Comparison of ENCODE assay signal across 15 cellular contexts in genomic region chr7:23685770-23686169, GRCh38. TPM values are rescaled to one million over a fixed set of nuclear protein-coding genes. Genes with fewer than 3 reads are reported as not detected.
DNase-seq lines count a peak whose midpoint lies in the region; ATAC-seq and TF ChIP-seq lines count a peak whose summit lies in the region.
"Had no signal": no experiment of that assay in that cellular context is flagged by ENCODE, and none has a peak within 500 bp of the region (broad histone marks: within the 10 kb centered on the region; RNA-seq: fewer than 3 reads in every experiment).

No MANE protein-coding gene starts in this region.

- no peak overlapping the region for H2BK15ac ChIP-seq in IMR-90 (ENCODE audit: low read depth, low read length)

- no peak overlapping the region for H3K4me2 ChIP-seq in IMR-90 (ENCODE audit: low read depth, low read length)
- H3K4me2 ChIP-seq: BLaER1 treated with 17β-estradiol and CSF1 and Interleukin-3, amounts not matched to agents 10 nM and 100 nM had no signal

- POLR2A ChIA-PET in IMR-90 (lab: Charles Lee; ENCODE audit: unreplicated experiment) = interaction anchor here (0.6 kb wide), 1 partner anchor 63 kb away, joined by 4 read pairs; no protein-coding TSS in a partner anchor
- POLR2A ChIA-PET in activated CD8-positive, alpha-beta T cell treated with anti-CD3 and anti-CD28 coated beads for 36 hours (lab: Charles Lee) = no interaction called here

- no peaks in the 10 kb centered on the region for H3K9me3 ChIP-seq in IMR-90 (ENCODE audit: control insufficient read depth, insufficient read depth, low read length)
- H3K9me3 ChIP-seq: BLaER1 treated with 17β-estradiol and CSF1 and Interleukin-3, amounts not matched to agents 10 nM and 100 nM; prostate gland had no signal

- H3K36me3 ChIP-seq in IMR-90 (ENCODE audit: control insufficient read depth, insufficient read depth, low read length) = no peaks in the 10 kb centered on the region
- H3K36me3 ChIP-seq: prostate gland had no signal

- no peak overlapping the region for H3K23ac ChIP-seq in IMR-90 (ENCODE audit: low read depth, low read length)

- no peak for TF ChIP-seq CTCF in IMR-90 (conservative IDR thresholded peaks at IDR 0.05; ENCODE audit: low read depth, low read length)
- TF ChIP-seq CTCF in foreskin keratinocyte (conservative IDR thresholded peaks at IDR 0.05) = no peak
- no peak for TF ChIP-seq CTCF in activated CD8-positive, alpha-beta T cell treated with anti-CD3 and anti-CD28 coated beads for 36 hours (IDR thresholded peaks at IDR 0.05)

- H2BK20ac ChIP-seq in IMR-90 (ENCODE audit: low read depth, low read length) = no peak overlapping the region

- no peak overlapping the region for H4K91ac ChIP-seq in IMR-90 (ENCODE audit: insufficient read depth, low read depth, low read length)

- H3K4me1 Mint-ChIP-seq in activated CD8-positive, alpha-beta T cell treated with anti-CD3 and anti-CD28 coated beads for 36 hours (ENCODE audit: low read depth) = peaks cover 4% of the 10 kb centered on the region

- H3K79me1 ChIP-seq in IMR-90 (ENCODE audit: low read depth in 1 of 2, low read length in 2 of 2) = no peaks in the 10 kb centered on the region

- H2AK9ac ChIP-seq in IMR-90 (replicated peaks; ENCODE audit: low read depth, low read length, poor library complexity) = no peak overlapping the region

- dilution Hi-C loops in IMR-90 (cut with HindIII; ENCODE audit: low sequenced_read_pairs, unreplicated experiment) = no loop called here

- ATAC-seq in IMR-90 (ENCODE audit: low read depth) (no peak), foreskin keratinocyte (peak; percentile 71), HG03045 (IDR thresholded peaks at IDR 0.05; ENCODE audit: unreplicated experiment) (no peak)
- no peak for ATAC-seq in activated CD8-positive, alpha-beta T cell treated with anti-CD3 and anti-CD28 coated beads for 36 hours

- no peak overlapping the region for H2AFZ ChIP-seq in IMR-90 (replicated peaks; ENCODE audit: low read length, poor library complexity)

- intact Hi-C loops in IMR-90 (cut with micrococcal nuclease) = no loop called here
- intact Hi-C loops in activated CD8-positive, alpha-beta T cell treated with anti-CD3 and anti-CD28 coated beads for 36 hours (cut with micrococcal nuclease) = no loop called here

- H3K27me3 ChIP-seq in IMR-90 (ENCODE audit: control insufficient read depth, insufficient read depth, low read length) (no peaks in the 10 kb centered on the region), foreskin keratinocyte (no peaks in the 10 kb centered on the region)
- H3K27me3 ChIP-seq: BLaER1 treated with 17β-estradiol and CSF1 and Interleukin-3, amounts not matched to agents 10 nM and 100 nM had no signal

- DNase-seq in IMR-90 (peak; percentile 13), foreskin keratinocyte (peak in 1 of 2 donors; percentile 31), renal cortical epithelial cell (ENCODE audit: low read depth) (peak; percentile 42), amniotic stem cell (lab: John Stamatoyannopoulos, UW) (no peak), DMS153 treated with DMSO at 0.1 percent for 48 hours (lab: John Stamatoyannopoulos, UW; ENCODE audit: unreplicated experiment) (no peak)
- DNase-seq in activated CD8-positive, alpha-beta T cell treated with anti-CD3 and anti-CD28 coated beads for 36 hours = no peak
- DNase-seq: amygdala; HCEC 1CT; hypothalamus; NCI-H82; stimulated activated naive CD4-positive, alpha-beta T cell treated with Interleukin-2 at 50 U/mL for 16 hours had no signal

- H4K20me1 ChIP-seq in IMR-90 (ENCODE audit: insufficient read depth, low read length) = no peaks in the 10 kb centered on the region

- H2BK120ac ChIP-seq in IMR-90 (ENCODE audit: low read depth, low read length) = no peak overlapping the region

- H4K8ac ChIP-seq in IMR-90 (ENCODE audit: low read depth in 2 of 2, low read length in 2 of 2) = no peak overlapping the region

- BruUV-seq in IMR-90 (replicated peaks; lab: Mats Ljungman, UMichigan) = no TSS peak

- H3K9me3 Mint-ChIP-seq in activated CD8-positive, alpha-beta T cell treated with anti-CD3 and anti-CD28 coated beads for 36 hours = no peaks in the 10 kb centered on the region

- H2AK5ac ChIP-seq in IMR-90 (ENCODE audit: low read depth, low read length) = no peak overlapping the region

- H3K14ac ChIP-seq in IMR-90 (replicated peaks; ENCODE audit: low read depth, low read length) = no peak overlapping the region

- in situ Hi-C loops in IMR-90 (cut with MboI; ENCODE audit: low sequenced_read_pairs) = loop anchor here (10.0 kb wide), 1 partner anchor 91 kb away; the partner anchor contains the start of gene CCDC126

- H3K27me3 Mint-ChIP-seq in activated CD8-positive, alpha-beta T cell treated with anti-CD3 and anti-CD28 coated beads for 36 hours = no peaks in the 10 kb centered on the region

- no peak overlapping the region for H3K9ac ChIP-seq in IMR-90 (ENCODE audit: low read depth, low read length)
- H3K9ac ChIP-seq: BLaER1 treated with 17β-estradiol and CSF1 and Interleukin-3, amounts not matched to agents 10 nM and 100 nM had no signal

- no peak overlapping the region for H3K27ac ChIP-seq in IMR-90 (ENCODE audit: insufficient read depth, low read length)
- H3K27ac ChIP-seq in angular gyrus (ENCODE audit: low read depth, low read length) = peak overlapping the region; percentile 11
- H3K27ac ChIP-seq in foreskin keratinocyte = no peak overlapping the region
- H3K27ac ChIP-seq: BLaER1 treated with 17β-estradiol and CSF1 and Interleukin-3, amounts not matched to agents 10 nM and 100 nM had no signal

- H3K4me1 ChIP-seq in IMR-90 (ENCODE audit: control insufficient read depth, insufficient read depth, low read length) = no peaks in the 10 kb centered on the region
- no peaks in the 10 kb centered on the region for H3K4me1 ChIP-seq in foreskin keratinocyte
- H3K4me1 ChIP-seq: prostate gland had no signal

- no peak overlapping the region for H3K27ac Mint-ChIP-seq in activated CD8-positive, alpha-beta T cell treated with anti-CD3 and anti-CD28 coated beads for 36 hours

- H3K18ac ChIP-seq in IMR-90 (ENCODE audit: low read depth, low read length) = no peak overlapping the region

- H4K5ac ChIP-seq in IMR-90 (ENCODE audit: low read depth, low read length) = no peak overlapping the region

- CTCF ChIA-PET in IMR-90 (lab: Yijun Ruan, JAX) = no interaction called here
- CTCF ChIA-PET in activated CD8-positive, alpha-beta T cell treated with anti-CD3 and anti-CD28 coated beads for 36 hours (lab: Charles Lee) = interaction anchor here (2.5 to 12.7 kb wide), 3 partner anchors 12 to 139 kb away, joined by 10 to 84 read pairs (median 13); no protein-coding TSS in a partner anchor

- no peak overlapping the region for H3K56ac ChIP-seq in IMR-90 (ENCODE audit: extremely low read depth, insufficient read depth, low read length)

- no peak overlapping the region for H2BK5ac ChIP-seq in IMR-90 (ENCODE audit: low read depth, low read length, poor library complexity, severe bottlenecking)

- H3K4me3 Mint-ChIP-seq in activated CD8-positive, alpha-beta T cell treated with anti-CD3 and anti-CD28 coated beads for 36 hours = no peak overlapping the region

- TF ChIP-seq POLR2A in IMR-90 (IDR thresholded peaks at IDR 0.05; ENCODE audit: low read depth, low read length) = no peak

- peaks cover 2% of the 10 kb centered on the region for H3K36me3 Mint-ChIP-seq in activated CD8-positive, alpha-beta T cell treated with anti-CD3 and anti-CD28 coated beads for 36 hours (ENCODE audit: low read depth)

- no peak overlapping the region for H3K4me3 ChIP-seq in IMR-90 (ENCODE audit: insufficient read depth, low read depth, low read length)
- H3K4me3 ChIP-seq: BLaER1 treated with 17β-estradiol and CSF1 and Interleukin-3, amounts not matched to agents 10 nM and 100 nM had no signal

- H3K9me1 ChIP-seq in IMR-90 (ENCODE audit: insufficient read depth, low read length) = no peaks in the 10 kb centered on the region

- H3K4ac ChIP-seq in IMR-90 (ENCODE audit: low read depth, low read length) = no peak overlapping the region

- no peak for TF ChIP-seq RAD21 in IMR-90 (IDR thresholded peaks at IDR 0.05; ENCODE audit: low read length)

- no CpG with 5 or more reads among the region's 3 CpGs for WGBS in IMR-90 (ENCODE audit: extremely low coverage in 2 of 2, insufficient read length in 1 of 2), 2 experiments

TF ChIP-seq in IMR-90, 13 proteins besides CTCF, POLR2A, EP300 and RAD21 (continues in another document):
- TF ChIP-seq CHD1 (IDR thresholded peaks at IDR 0.05; ENCODE audit: low read depth, low read length) = no peak
- TF ChIP-seq MXI1 (IDR thresholded peaks at IDR 0.05; ENCODE audit: borderline replicate concordance, low read depth, low read length) = no peak
- no peak for TF ChIP-seq RCOR1 (IDR thresholded peaks at IDR 0.05; ENCODE audit: insufficient replicate concordance, low read length)
- no peak for TF ChIP-seq FOS (IDR thresholded peaks at IDR 0.05; ENCODE audit: low read depth, low read length)
- TF ChIP-seq CEBPB (IDR thresholded peaks at IDR 0.05; ENCODE audit: low read depth, low read length) = no peak
- no peak for TF ChIP-seq RFX5 (IDR thresholded peaks at IDR 0.05; ENCODE audit: low read depth, low read length)
- no peak for TF ChIP-seq BHLHE40 (IDR thresholded peaks at IDR 0.05; ENCODE audit: low read depth, low read length)
- no peak for TF ChIP-seq MAZ (IDR thresholded peaks at IDR 0.05; ENCODE audit: borderline replicate concordance, low read depth, low read length)

RNA-seq across cellular contexts. Expression of gene FAM221A, which starts 5.8 kb away (rescaled TPM):
- total RNA-seq in IMR-90 (2012; rRNA removed) (1.1 and 1.4 TPM in 2 replicates), foreskin keratinocyte (0.31 and 0.67 TPM in 2 replicates), renal cortical epithelial cell (4.8 and 14.8 TPM in 2 replicates)
- polyA plus RNA-seq in IMR-90 (2012; rRNA removed) (2.0 and 2.1 TPM in 2 replicates), foreskin keratinocyte (0.26 and 0.46 TPM in 2 replicates)
- polyA plus RNA-seq in IMR-90 (2012; cell fraction: cytosol; rRNA removed) = 0.75 and 1.0 TPM in 2 replicates
- 3.1 and 9.5 TPM in 2 replicates for polyA plus RNA-seq in IMR-90 (2012; cell fraction: nucleus; rRNA removed; ENCODE audit: low replicate concordance)
- 1 to 10 TPM; 7.5 to 7.7 TPM for total RNA-seq in activated CD8-positive, alpha-beta T cell treated with anti-CD3 and anti-CD28 coated beads for 36 hours

RNA-seq across cellular contexts. Expression of gene STK31, which starts 24.2 kb away (rescaled TPM):
- not detected in 2 replicates for total RNA-seq in IMR-90 (2012; rRNA removed)
- polyA plus RNA-seq in IMR-90 (2012; rRNA removed) = not detected in 2 replicates
- not detected in 2 replicates for polyA plus RNA-seq in IMR-90 (2012; cell fraction: cytosol; rRNA removed)
- 0.01 and 0.10 TPM in 2 replicates for polyA plus RNA-seq in IMR-90 (2012; cell fraction: nucleus; rRNA removed; ENCODE audit: low replicate concordance)
- 0.20 TPM in 1 of 2 replicates, not detected in the other for total RNA-seq in foreskin keratinocyte
- polyA plus RNA-seq in foreskin keratinocyte = 0.02 TPM in 1 of 2 replicates, not detected in the other
- total RNA-seq in renal cortical epithelial cell = 0.25 and 0.69 TPM in 2 replicates
- under 1 TPM in 1 of 2 experiments, not detected in 1; 0.20 TPM for total RNA-seq in activated CD8-positive, alpha-beta T cell treated with anti-CD3 and anti-CD28 coated beads for 36 hours

Comparison
In these comparisons a context has a peak if more than half of its experiments do, and no peak if none do; other contexts are left out.
1. DNase-seq: peak in IMR-90 (single experiment) and renal cortical epithelial cell (single experiment); none in amniotic stem cell (single experiment), DMS153 treated with DMSO at 0.1 percent for 48 hours (single experiment) and activated CD8-positive, alpha-beta T cell treated with anti-CD3 and anti-CD28 coated beads for 36 hours (single experiment).